Comparison of ENCODE assay signal across 8 cellular contexts in genomic region chr10:132407846-132408278, GRCh38. TPM values are rescaled to one million over a fixed set of nuclear protein-coding genes. Genes with fewer than 3 reads are reported as not detected.
DNase-seq lines count a peak whose midpoint lies in the region; ATAC-seq and TF ChIP-seq lines count a peak whose summit lies in the region.

No MANE protein-coding gene starts in this region.

- H3K9ac ChIP-seq in H9 (ENCODE audit: extremely low read depth, insufficient read length, low read length) (no peak overlapping the region), skeletal muscle tissue (ENCODE audit: low read depth in 1 of 3, low read length in 3 of 3) (peak overlapping the region in 1 of 3 donors; percentile 47)

- TF ChIP-seq CTCF in H9 (conservative IDR thresholded peaks at IDR 0.05) (no peak), WTC11 (IDR thresholded peaks at IDR 0.05) (no peak), hepatocyte (IDR thresholded peaks at IDR 0.05; ENCODE audit: poor library complexity) (no peak)

- no peak overlapping the region for H2AK5ac ChIP-seq in H9 (ENCODE audit: insufficient read length, low read length)

- peak overlapping the region; percentile 80 for H3K4ac ChIP-seq in H9 (ENCODE audit: low read depth, low read length)

- no peaks in the 10 kb centered on the region for H3K23me2 ChIP-seq in H9 (ENCODE audit: insufficient read length, low read depth, low read length, poor library complexity, severe bottlenecking)

- H3K36me3 ChIP-seq in hepatocyte (replicated peaks; ENCODE audit: insufficient read depth, low read depth): no peaks in the 10 kb centered on the region
- peaks cover 10 to 13% (median 12%) of the 10 kb centered on the region in 3 donors for H3K36me3 ChIP-seq in skeletal muscle tissue (ENCODE audit: control insufficient read depth in 3 of 3, insufficient read depth in 3 of 3, low read length in 3 of 3)

- H3K27ac ChIP-seq in H9 (ENCODE audit: insufficient read length, low read depth, low read length) (peak overlapping the region; percentile 20), hepatocyte (peak overlapping the region; percentile 98), skeletal muscle tissue (ENCODE audit: low read depth, low read length) (peak overlapping the region; percentile 9)

- no peak overlapping the region for H2BK5ac ChIP-seq in H9 (ENCODE audit: insufficient read length, low read length)

- H3K18ac ChIP-seq in H9 (ENCODE audit: insufficient read length, low read depth, low read length): peak overlapping the region; percentile 89

- H3K4me1 ChIP-seq in H9 (ENCODE audit: insufficient read depth, low read length): peaks cover 8% of the 10 kb centered on the region; the same call in 1 of the 2 replicates
- H3K4me1 ChIP-seq in hepatocyte (ENCODE audit: insufficient read depth): peaks cover 50% of the 10 kb centered on the region
- H3K4me1 ChIP-seq in skeletal muscle tissue (ENCODE audit: control insufficient read depth in 3 of 3, insufficient read depth in 3 of 3, low read length in 3 of 3): peaks cover 25 to 42% (median 42%) of the 10 kb centered on the region in 3 donors

- H3K9me3 Mint-ChIP-seq in H9 (no peaks in the 10 kb centered on the region), WTC11 (no peaks in the 10 kb centered on the region)

- peak overlapping the region; percentile 95 to 99 (median 98) for H3K27ac Mint-ChIP-seq in H9
- peak overlapping the region; percentile 99 for H3K27ac Mint-ChIP-seq in WTC11

- peaks cover 4% of the 10 kb centered on the region for H4K20me1 ChIP-seq in H9 (ENCODE audit: control insufficient read depth, insufficient read depth, insufficient read length)
- no peaks in the 10 kb centered on the region for H4K20me1 ChIP-seq in hepatocyte (ENCODE audit: insufficient read depth, poor library complexity, severe bottlenecking)

- H3K4me2 ChIP-seq in H9 (ENCODE audit: insufficient read depth, insufficient read length, low read length) (peak overlapping the region; percentile 5), hepatocyte (peak overlapping the region; percentile 78)

- H3K79me2 ChIP-seq in H9 (ENCODE audit: insufficient read depth, low read length) (no peaks in the 10 kb centered on the region; the same call in 1 of the 2 replicates), hepatocyte (peaks cover 79% of the 10 kb centered on the region)

- peak; percentile 58 for ATAC-seq in WTC11
- no peak for ATAC-seq in GM18867 (IDR thresholded peaks at IDR 0.05; ENCODE audit: unreplicated experiment)

- H3K27me3 ChIP-seq in H9 (ENCODE audit: insufficient read depth, low read length): no peaks in the 10 kb centered on the region
- no peaks in the 10 kb centered on the region for H3K27me3 ChIP-seq in hepatocyte
- H3K27me3 ChIP-seq in skeletal muscle tissue (ENCODE audit: control insufficient read depth in 3 of 3, insufficient read depth in 3 of 3, low read length in 3 of 3): no peaks in the 10 kb centered on the region

- no peak overlapping the region for H2BK15ac ChIP-seq in H9 (ENCODE audit: low read depth, low read length)

- no CpG with 5 or more reads among the region's 17 CpGs for WGBS in H9 (ENCODE audit: extremely low coverage, insufficient read length, low lambda C conversion rate)
- 29% methylated on average over 16 of the region's 17 CpGs for WGBS in hepatocyte (ENCODE audit: low lambda C conversion rate, missing lambda C conversion rate)

- H3K23ac ChIP-seq in H9 (ENCODE audit: insufficient read length, low read depth, low read length): no peak overlapping the region

- no peak overlapping the region for H3T11ph ChIP-seq in H9 (ENCODE audit: low read length)

- H3K79me1 ChIP-seq in H9 (ENCODE audit: insufficient read depth, low read depth, low read length, poor library complexity, severe bottlenecking): no peaks in the 10 kb centered on the region

- H3K4me3 Mint-ChIP-seq in H9 (peak overlapping the region; percentile 36 to 64; a peak in 2 of 5 replicates), WTC11 (peak overlapping the region; percentile 53)

- peaks cover 33 to 42% of the 10 kb centered on the region in 2 experiments for H3K4me1 Mint-ChIP-seq in H9
- peaks cover 50% of the 10 kb centered on the region for H3K4me1 Mint-ChIP-seq in WTC11

- DNase-seq in H9 (peak; percentile 88), WTC11 (ENCODE audit: low spot score) (peak; percentile 88), hepatocyte (ENCODE audit: low spot score) (peak; percentile 91), GDM1 (lab: John Stamatoyannopoulos, UW) (no peak), mesenteric fat pad (ENCODE audit: low spot score) (no peak), NCI-H2107 treated with DMSO at 0.1 percent for 48 hours (lab: John Stamatoyannopoulos, UW; ENCODE audit: unreplicated experiment) (no peak)

- POLR2A ChIA-PET in WTC11 (lab: Charles Lee): interaction anchor here (1.0 to 1.8 kb wide), 2 partner anchors 11 to 13 kb away, joined by 3 to 9 read pairs; no protein-coding TSS in a partner anchor

- CTCF ChIA-PET in WTC11 (lab: Charles Lee): interaction anchor here (0.8 to 1.2 kb wide), 4 partner anchors 20 to 227 kb away, joined by 3 to 5 read pairs (median 4); no protein-coding TSS in a partner anchor

- no peaks in the 10 kb centered on the region for H3K9me3 ChIP-seq in H9 (ENCODE audit: control insufficient read depth, low read depth, low read length)
- no peaks in the 10 kb centered on the region for H3K9me3 ChIP-seq in hepatocyte (ENCODE audit: low read depth)
- no peaks in the 10 kb centered on the region for H3K9me3 ChIP-seq in skeletal muscle tissue (ENCODE audit: control insufficient read depth in 3 of 3, low read length in 3 of 3)

- H3K27me3 Mint-ChIP-seq in H9 (ENCODE audit: low read depth): no peaks in the 10 kb centered on the region
- H3K27me3 Mint-ChIP-seq in WTC11 (ENCODE audit: low read depth): no peaks in the 10 kb centered on the region

- H4K91ac ChIP-seq in H9 (ENCODE audit: insufficient read length, low read depth, low read length): peak overlapping the region; percentile 97

- H3K4me3 ChIP-seq in hepatocyte: no peak overlapping the region
- H3K4me3 ChIP-seq in skeletal muscle tissue (ENCODE audit: low read length in 3 of 3): no peak overlapping the region

- no peaks in the 10 kb centered on the region for H3K9me2 ChIP-seq in hepatocyte (replicated peaks; ENCODE audit: insufficient read depth)

- H2AFZ ChIP-seq in H9 (ENCODE audit: low read length) (no peak overlapping the region), hepatocyte (no peak overlapping the region)

- H4K5ac ChIP-seq in H9 (ENCODE audit: insufficient read length, low read depth, low read length): no peak overlapping the region

- H2BK120ac ChIP-seq in H9 (ENCODE audit: low read depth, low read length, poor library complexity, severe bottlenecking): no peak overlapping the region

- H3K14ac ChIP-seq in H9 (ENCODE audit: insufficient read depth, low read length): peak overlapping the region; percentile 80

- H3K56ac ChIP-seq in H9 (ENCODE audit: insufficient read length, low read depth, low read length): no peak overlapping the region

- no peak overlapping the region for H4K8ac ChIP-seq in H9 (replicated peaks; ENCODE audit: insufficient read length, low read depth, low read length)

- H2BK20ac ChIP-seq in H9 (ENCODE audit: low read depth, low read length, poor library complexity, severe bottlenecking): no peak overlapping the region

- H3K36me3 Mint-ChIP-seq in H9 (ENCODE audit: insufficient read depth in 1 of 3, low read depth in 3 of 3) (peaks cover 3 to 15% (median 8%) of the 10 kb centered on the region in 3 experiments), WTC11 (peaks cover 6% of the 10 kb centered on the region; the same call in 1 of the 2 replicates)

- no peak overlapping the region for H2BK12ac ChIP-seq in H9 (ENCODE audit: insufficient read length, low read depth, low read length)

TF ChIP-seq in WTC11, 78 proteins besides CTCF, POLR2A, EP300 and RAD21 (continues in another document):
- no peak for TF ChIP-seq SMAD3 (CRISPR knock-in tag; IDR thresholded peaks at IDR 0.05; ENCODE audit: borderline replicate concordance)
- TF ChIP-seq ZNF121 (CRISPR knock-in tag; IDR thresholded peaks at IDR 0.05): no peak
- TF ChIP-seq HMGXB4 (CRISPR knock-in tag; IDR thresholded peaks at IDR 0.05): peak; percentile 77; the same call in 1 of the 2 replicates
- peak; percentile 62; the same call in 1 of the 2 replicates for TF ChIP-seq ZNF263 (CRISPR knock-in tag; IDR thresholded peaks at IDR 0.05; ENCODE audit: low read depth)
- TF ChIP-seq NR1H2 (CRISPR knock-in tag; IDR thresholded peaks at IDR 0.05): no peak
- TF ChIP-seq RORB (CRISPR knock-in tag; IDR thresholded peaks at IDR 0.05): no peak
- peak; percentile 91 for TF ChIP-seq ETV6 (CRISPR knock-in tag; IDR thresholded peaks at IDR 0.05)
- 0 out of 2 replicates have a peak, but pooled peaks have one; percentile 44 for TF ChIP-seq E2F5 (CRISPR knock-in tag; IDR thresholded peaks at IDR 0.05)

RNA-seq across cellular contexts. Expression of gene PWWP2B, which starts 10.9 kb away (rescaled TPM):
- total RNA-seq in H9 (2021) (9.5 and 10.0 TPM in 2 replicates), WTC11 (2021) (12.2 to 14.1 TPM (median 13.6 TPM) in 3 replicates), hepatocyte (15.1 and 18.0 TPM in 2 replicates), skeletal muscle tissue (11.0 TPM), mesenteric fat pad (30.4 TPM)
- polyA plus RNA-seq in hepatocyte: 10.7 and 12.7 TPM in 2 replicates

Comparison
In these comparisons a context has a peak if more than half of its experiments do, and no peak if none do; other contexts are left out.
1. DNase-seq: peak in H9 (single experiment), WTC11 (single experiment) and hepatocyte (single experiment); none in GDM1 (single experiment), mesenteric fat pad (single experiment) and NCI-H2107 treated with DMSO at 0.1 percent for 48 hours (single experiment).
2. H3K27ac ChIP-seq: peak in every context shown above with its lines; median percentile 98 in hepatocyte; 20 in H9; 9 in skeletal muscle tissue.